19 cellular contexts compared by ENCODE assay signal in the genomic region with DNA sequence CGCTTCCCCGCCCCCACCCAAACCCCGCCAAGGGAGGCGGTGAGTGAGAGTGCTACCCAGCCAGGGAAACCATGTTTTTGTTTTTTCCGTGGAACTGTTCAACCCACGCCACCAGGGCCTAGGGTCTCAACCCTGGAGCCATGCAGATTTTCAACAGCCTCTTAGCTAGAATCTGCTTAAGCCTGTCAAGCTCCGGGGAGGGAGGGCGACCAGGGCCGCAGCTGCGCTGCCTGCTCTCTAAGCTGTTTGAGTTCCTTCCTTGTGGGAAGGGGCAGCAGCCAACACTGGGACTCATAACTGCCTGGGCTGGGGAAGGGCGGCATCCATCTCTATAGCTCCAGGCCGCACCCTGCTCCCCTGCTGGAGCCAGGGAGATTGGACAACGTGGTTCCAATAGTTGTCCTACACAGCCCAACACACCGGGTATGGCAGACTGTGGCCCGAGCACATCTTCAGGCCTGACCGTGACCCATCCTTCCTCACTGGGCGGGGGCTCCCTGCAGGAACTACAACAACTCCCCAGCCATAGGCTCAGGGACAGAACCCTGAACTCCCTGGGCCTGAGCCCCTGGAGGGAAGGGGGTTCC.
A peak's percentile ranks its signal among the peaks of the same experiment; 100 is the strongest.
DNase-seq lines count a peak whose midpoint lies in the region; ATAC-seq, FAIRE-seq and TF ChIP-seq lines count a peak whose summit lies in the region.
"Had no signal": no experiment of that assay in that cellular context is flagged by ENCODE, and none has a peak within 500 bp of the region (broad histone marks: within the 10 kb centered on the region; RNA-seq: fewer than 3 reads in every experiment).

No MANE protein-coding gene starts in this region.

- H3K4me1 ChIP-seq in HepG2 (ENCODE audit: insufficient read depth, low read length) = no peaks in the 10 kb centered on the region
- no peaks in the 10 kb centered on the region for H3K4me1 ChIP-seq in effector memory CD4-positive, alpha-beta T cell (ENCODE audit: control insufficient read depth, insufficient read depth, low read length, poor library complexity, severe bottlenecking)
- H3K4me1 ChIP-seq: SJCRH30 had no signal

- no peaks in the 10 kb centered on the region for H3K9me3 ChIP-seq in HepG2 (ENCODE audit: low read length)
- H3K9me3 ChIP-seq in effector memory CD4-positive, alpha-beta T cell (ENCODE audit: control insufficient read depth, low read length) = no peaks in the 10 kb centered on the region
- H3K9me3 ChIP-seq: SJCRH30 had no signal

- H3K9ac ChIP-seq in HepG2 (ENCODE audit: insufficient read depth, low read depth, low read length) = no peak overlapping the region

- H3K4me2 ChIP-seq in HepG2 (ENCODE audit: low read depth, low read length) = no peak overlapping the region

- H3K27me3 Mint-ChIP-seq in stimulated activated memory B cell treated with anti-CD40 and anti-IgM and Interleukin-4, amounts not matched to agents 10 μg/mL and 1 μg/mL and 100 μg/mL, for 72 hours = no peaks in the 10 kb centered on the region

- intact Hi-C loops in HepG2 (cut with micrococcal nuclease; ENCODE audit: unreplicated experiment) = no loop called here

- H3K4me3 ChIP-seq in HepG2 (replicated peaks in 1 of 3; ENCODE audit: insufficient read depth in 1 of 3, low read depth in 2 of 3, low read length in 3 of 3) = no peak overlapping the region
- H3K4me3 ChIP-seq in effector memory CD4-positive, alpha-beta T cell (ENCODE audit: insufficient read depth, low read depth, low read length, poor library complexity, severe bottlenecking) = no peak overlapping the region
- H3K4me3 ChIP-seq: SJCRH30 had no signal

- POLR2A ChIA-PET in HepG2 (lab: Yijun Ruan, JAX) = no interaction called here

- H3K27ac Mint-ChIP-seq in stimulated activated memory B cell treated with anti-CD40 and anti-IgM and Interleukin-4, amounts not matched to agents 10 μg/mL and 1 μg/mL and 100 μg/mL, for 72 hours = no peak overlapping the region
- H3K27ac Mint-ChIP-seq: CD14-positive monocyte had no signal

- DNase-seq in D341Med (ENCODE audit: low spot score) (peak; percentile 10), D721Med (ENCODE audit: insufficient read length, low spot score) (peak; percentile 18), HepG2 (ENCODE audit: low spot score) (no peak), NOMO-1 treated with dmso at 0.1 percent for 144 hours (lab: John Stamatoyannopoulos, UW; ENCODE audit: unreplicated experiment) (no peak)
- no peak for DNase-seq in effector memory CD4-positive, alpha-beta T cell
- DNase-seq: DMS 273 treated with DMSO at 0.1 percent for 48 hours, DND-41, KG1, MV-4-11, NCI-H187 treated with DMSO at 0.1 percent for 48 hours, NCI-H2227 treated with DMSO at 0.1 percent for 48 hours, NCI-H510A treated with DMSO at 0.1 percent for 48 hours, PC-3, SJCRH30 had no signal

- WGBS in HepG2 (ENCODE audit: low lambda C conversion rate) = 66% methylated on average over 7 of the region's 17 CpGs

- H3K79me2 ChIP-seq in HepG2 (ENCODE audit: insufficient read depth, low read length) = no peaks in the 10 kb centered on the region

- TF ChIP-seq POLR2A in HepG2 (IDR thresholded peaks at IDR 0.05; ENCODE audit: insufficient read depth in 1 of 2, low read depth in 2 of 2, low read length in 2 of 2) = no peak

- CTCF ChIA-PET in HepG2 (lab: Yijun Ruan, JAX; ENCODE audit: low intra/inter-chr PET ratio, low total read pairs) = no interaction called here

- H3K36me3 ChIP-seq in HepG2 (replicated peaks in 1 of 2; ENCODE audit: control insufficient read depth in 1 of 2, insufficient read depth in 2 of 2, low read length in 2 of 2) = no peaks in the 10 kb centered on the region
- H3K36me3 ChIP-seq in effector memory CD4-positive, alpha-beta T cell (ENCODE audit: control insufficient read depth, insufficient read depth, low read length) = no peaks in the 10 kb centered on the region
- H3K36me3 ChIP-seq: SJCRH30 had no signal

- no peak for TF ChIP-seq CTCF in D721Med (IDR thresholded peaks at IDR 0.05; ENCODE audit: insufficient read depth, missing control alignments)
- TF ChIP-seq CTCF in HepG2 (CRISPR knock-in tag; IDR thresholded peaks at IDR 0.05) = no peak

- TF ChIP-seq EP300 in HepG2 (IDR thresholded peaks at IDR 0.05; ENCODE audit: low read depth in 2 of 2, low read length in 2 of 2) (no peak), HepG2 (CRISPR knock-in tag; IDR thresholded peaks at IDR 0.05; ENCODE audit: borderline replicate concordance) (no peak)

- ATAC-seq in HepG2 (peak; percentile 36; the same call in 2 of the 3 replicates), GM21367 (IDR thresholded peaks at IDR 0.05; ENCODE audit: unreplicated experiment) (no peak)
- peak; percentile 36 for ATAC-seq in stimulated activated memory B cell treated with anti-CD40 and anti-IgM and Interleukin-4, amounts not matched to agents 10 μg/mL and 1 μg/mL and 100 μg/mL, for 72 hours
- ATAC-seq: PC-3 had no signal

- no peaks in the 10 kb centered on the region for H3K36me3 Mint-ChIP-seq in stimulated activated memory B cell treated with anti-CD40 and anti-IgM and Interleukin-4, amounts not matched to agents 10 μg/mL and 1 μg/mL and 100 μg/mL, for 72 hours
- H3K36me3 Mint-ChIP-seq: CD14-positive monocyte had no signal

- no peak overlapping the region for H3K27ac ChIP-seq in HepG2 (ENCODE audit: extremely low read length, insufficient read depth, low read length)
- H3K27ac ChIP-seq in effector memory CD4-positive, alpha-beta T cell (ENCODE audit: insufficient read depth, low read length, poor library complexity, severe bottlenecking) = no peak overlapping the region
- H3K27ac ChIP-seq: RWPE1, SJCRH30 had no signal

- H3K4me3 Mint-ChIP-seq in stimulated activated memory B cell treated with anti-CD40 and anti-IgM and Interleukin-4, amounts not matched to agents 10 μg/mL and 1 μg/mL and 100 μg/mL, for 72 hours = no peak overlapping the region
- H3K4me3 Mint-ChIP-seq: CD14-positive monocyte had no signal

- in situ Hi-C loops in HepG2 (cut with HindIII; ENCODE audit: extremely low pct_ligation_motif_present, low pct_unique_long_range_greater_than_20kb) = no loop called here

- H4K20me1 ChIP-seq in HepG2 (ENCODE audit: insufficient read depth, low read length) = no peaks in the 10 kb centered on the region

- H2AFZ ChIP-seq in HepG2 (ENCODE audit: low read length) = no peak overlapping the region

- H3K4me1 Mint-ChIP-seq in stimulated activated memory B cell treated with anti-CD40 and anti-IgM and Interleukin-4, amounts not matched to agents 10 μg/mL and 1 μg/mL and 100 μg/mL, for 72 hours = no peaks in the 10 kb centered on the region
- H3K4me1 Mint-ChIP-seq: CD14-positive monocyte had no signal

- FAIRE-seq in D721Med (lab: Jason Lieb, UNC) (no peak), HepG2 (lab: Jason Lieb, UNC) (no peak)
- FAIRE-seq: G401.6 had no signal

- no peak for TF ChIP-seq RAD21 in HepG2 (CRISPR knock-in tag; IDR thresholded peaks at IDR 0.05)

- BruUV-seq in HepG2 (replicated peaks; lab: Mats Ljungman, UMichigan) = no TSS peak

- H3K27me3 ChIP-seq in HepG2 (ENCODE audit: control insufficient read depth in 1 of 2, insufficient read depth in 2 of 2, low read length in 2 of 2) = no peaks in the 10 kb centered on the region
- H3K27me3 ChIP-seq in effector memory CD4-positive, alpha-beta T cell (replicated peaks; ENCODE audit: control insufficient read depth, insufficient read depth, low read length, poor library complexity, severe bottlenecking) = no peaks in the 10 kb centered on the region
- H3K27me3 ChIP-seq: SJCRH30 had no signal

- peaks cover 3% of the 10 kb centered on the region for H3K9me3 Mint-ChIP-seq in stimulated activated memory B cell treated with anti-CD40 and anti-IgM and Interleukin-4, amounts not matched to agents 10 μg/mL and 1 μg/mL and 100 μg/mL, for 72 hours

TF ChIP-seq in HepG2, 621 proteins besides CTCF, POLR2A, EP300 and RAD21 (continues in another document):
- TF ChIP-seq ZNF124 (CRISPR knock-in tag; IDR thresholded peaks at IDR 0.05) = no peak
- no peak for TF ChIP-seq ZNF292 (CRISPR knock-in tag; IDR thresholded peaks at IDR 0.05; ENCODE audit: borderline replicate concordance, low read depth)
- no peak for TF ChIP-seq ATF1 (CRISPR knock-in tag; IDR thresholded peaks at IDR 0.05)
- TF ChIP-seq, protein P1, sequence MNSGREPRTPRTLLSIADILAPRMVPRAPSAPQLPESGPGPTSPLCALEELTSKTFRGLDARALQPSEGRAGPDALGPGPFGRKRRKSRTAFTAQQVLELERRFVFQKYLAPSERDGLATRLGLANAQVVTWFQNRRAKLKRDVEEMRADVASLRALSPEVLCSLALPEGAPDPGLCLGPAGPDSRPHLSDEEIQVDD (CRISPR knock-in tag; IDR thresholded peaks at IDR 0.05; ENCODE audit: borderline replicate concordance) = no peak
- no peak for TF ChIP-seq RELA (CRISPR knock-in tag; IDR thresholded peaks at IDR 0.05)
- TF ChIP-seq NCOA2 (CRISPR knock-in tag; IDR thresholded peaks at IDR 0.05) = no peak
- no peak for TF ChIP-seq BCLAF1 (IDR thresholded peaks at IDR 0.05)
- no peak for TF ChIP-seq ZNF335 (CRISPR knock-in tag; IDR thresholded peaks at IDR 0.05)

Comparison
In these comparisons a context has a peak if more than half of its experiments do, and no peak if none do; other contexts are left out.
1. DNase-seq: peak in D341Med (single experiment) and D721Med (single experiment); none in HepG2 (single experiment), NOMO-1 treated with dmso at 0.1 percent for 144 hours (single experiment) and effector memory CD4-positive, alpha-beta T cell (0 of 3).